In genomic region chrX:73131877-73132276, GRCh38 we compare ENCODE assay signal across 11 cellular contexts. TPM values are rescaled to one million over a fixed set of nuclear protein-coding genes. Genes with fewer than 3 reads are reported as not detected.
"Had no signal": no experiment of that assay in that cellular context is flagged by ENCODE, and none has a peak within 500 bp of the region (broad histone marks: within the 10 kb centered on the region; RNA-seq: fewer than 3 reads in every experiment).

No MANE protein-coding gene starts in this region.

- ATAC-seq: HCT116, HepG2 had no signal

- H3K4me1 ChIP-seq: HAP-1 had no signal

- H3K4me3 ChIP-seq: GM23248, HAP-1 had no signal

- H3K9me3 ChIP-seq: HAP-1 had no signal

- DNase-seq: GM23248, GOT3, H7, HFFc6 had no signal

- H3K27ac ChIP-seq: GM23248, HL-60 had no signal

- FAIRE-seq: HepG2 had no signal

- H3K36me3 ChIP-seq: HAP-1 had no signal

RNA-seq across cellular contexts. Expression of gene PABPC1L2A, which starts 52.6 kb away (rescaled TPM):
- total RNA-seq: GM23248, H4, HepG2, HFFc6, HT1080 had no signal
- polyA plus RNA-seq: GM23248, HepG2, IgD-negative memory B cell had no signal
